ENCODE assay signal across 9 cellular contexts in genomic region chr14:93977790-93978581, GRCh38. TPM values are rescaled to one million over a fixed set of nuclear protein-coding genes. Genes with fewer than 3 reads are reported as not detected.
DNase-seq lines count a peak whose midpoint lies in the region; ATAC-seq and TF ChIP-seq lines count a peak whose summit lies in the region.
"Had no signal": no experiment of that assay in that cellular context is flagged by ENCODE, and none has a peak within 500 bp of the region (broad histone marks: within the 10 kb centered on the region; RNA-seq: fewer than 3 reads in every experiment).

No MANE protein-coding gene starts in this region.

- H2AK9ac ChIP-seq in IMR-90 (replicated peaks; ENCODE audit: low read depth, low read length, poor library complexity): no peak overlapping the region

- no peak overlapping the region for H4K91ac ChIP-seq in IMR-90 (ENCODE audit: insufficient read depth, low read depth, low read length)

- H3K36me3 ChIP-seq in IMR-90 (ENCODE audit: control insufficient read depth, insufficient read depth, low read length) (no peaks in the 10 kb centered on the region), gastrocnemius medialis (no peaks in the 10 kb centered on the region)

- H3K14ac ChIP-seq in IMR-90 (replicated peaks; ENCODE audit: low read depth, low read length): no peak overlapping the region

- H3K4me3 ChIP-seq in IMR-90 (ENCODE audit: insufficient read depth, low read depth, low read length) (no peak overlapping the region), gastrocnemius medialis (no peak overlapping the region)
- H3K4me3 ChIP-seq: SK-N-MC had no signal

- H2AK5ac ChIP-seq in IMR-90 (ENCODE audit: low read depth, low read length): peak overlapping the region; percentile 93; the same call in 1 of the 2 replicates

- H3K27me3 ChIP-seq in IMR-90 (ENCODE audit: control insufficient read depth, insufficient read depth, low read length) (no peaks in the 10 kb centered on the region), gastrocnemius medialis (no peaks in the 10 kb centered on the region)

- TF ChIP-seq CTCF in IMR-90 (conservative IDR thresholded peaks at IDR 0.05; ENCODE audit: low read depth, low read length) (no peak), gastrocnemius medialis (IDR thresholded peaks at IDR 0.05 in 4 of 5, conservative IDR thresholded peaks at IDR 0.05 in 1 of 5) (no peak)

- intact Hi-C loops in IMR-90 (cut with micrococcal nuclease): no loop called here
- intact Hi-C loops in gastrocnemius medialis (cut with DNase I; ENCODE audit: low total_unique reads): no loop called here

- no peak overlapping the region for H3K9ac ChIP-seq in IMR-90 (ENCODE audit: low read depth, low read length)

- no peak for TF ChIP-seq RAD21 in IMR-90 (IDR thresholded peaks at IDR 0.05; ENCODE audit: low read length)

- POLR2A ChIA-PET in IMR-90 (lab: Charles Lee; ENCODE audit: unreplicated experiment): no interaction called here

- H2BK5ac ChIP-seq in IMR-90 (ENCODE audit: low read depth, low read length, poor library complexity, severe bottlenecking): no peak overlapping the region

- peaks cover 2% of the 10 kb centered on the region; the same call in 1 of the 2 replicates for H3K9me3 ChIP-seq in IMR-90 (ENCODE audit: control insufficient read depth, insufficient read depth, low read length)
- no peaks in the 10 kb centered on the region for H3K9me3 ChIP-seq in gastrocnemius medialis

- TF ChIP-seq POLR2A in IMR-90 (IDR thresholded peaks at IDR 0.05; ENCODE audit: low read depth, low read length): no peak
- no peak for TF ChIP-seq POLR2A in gastrocnemius medialis (IDR thresholded peaks at IDR 0.05)

- no TSS peak for BruUV-seq in IMR-90 (replicated peaks; lab: Mats Ljungman, UMichigan)

- H4K8ac ChIP-seq in IMR-90 (ENCODE audit: low read depth in 2 of 2, low read length in 2 of 2): no peak overlapping the region

- peak; percentile 38 for ATAC-seq in GM21390 (IDR thresholded peaks at IDR 0.05; ENCODE audit: unreplicated experiment)
- ATAC-seq in IMR-90 (ENCODE audit: low read depth): no peak
- peak; percentile 88 to 89 for ATAC-seq in activated T-cell treated with anti-CD3 and anti-CD28 coated beads, Interleukin-2, amount 50 U/mL, for 4 hours
- no peak for ATAC-seq in gastrocnemius medialis

- no peak overlapping the region for H3K4me2 ChIP-seq in IMR-90 (ENCODE audit: low read depth, low read length)

- H4K20me1 ChIP-seq in IMR-90 (ENCODE audit: insufficient read depth, low read length): no peaks in the 10 kb centered on the region

- H3K4me3 Mint-ChIP-seq in activated T-cell treated with anti-CD3 and anti-CD28 coated beads, Interleukin-2, amount 50 U/mL, for 4 hours: peak overlapping the region; percentile 19

- no peak overlapping the region for H2BK20ac ChIP-seq in IMR-90 (ENCODE audit: low read depth, low read length)

- CTCF ChIA-PET in IMR-90 (lab: Yijun Ruan, JAX): no interaction called here

- H2BK15ac ChIP-seq in IMR-90 (ENCODE audit: low read depth, low read length): no peak overlapping the region

- no peak overlapping the region for H3K56ac ChIP-seq in IMR-90 (ENCODE audit: extremely low read depth, insufficient read depth, low read length)

- no peak for DNase-seq in IMR-90
- DNase-seq in activated T-cell treated with anti-CD3 and anti-CD28 coated beads, Interleukin-2, amount 50 U/mL, for 4 hours: peak; percentile 64
- no peak for DNase-seq in gastrocnemius medialis
- no peak for DNase-seq in SIG-M5 treated with dmso at 0.1 percent for 504 hours (lab: John Stamatoyannopoulos, UW; ENCODE audit: unreplicated experiment)
- no peak for DNase-seq in NCI-H1092 (lab: John Stamatoyannopoulos, UW)
- no peak for DNase-seq in NCI-H146 treated with DMSO at 0.1 percent for 48 hours (lab: John Stamatoyannopoulos, UW; ENCODE audit: unreplicated experiment)

- no peaks in the 10 kb centered on the region for H3K79me1 ChIP-seq in IMR-90 (ENCODE audit: low read depth in 1 of 2, low read length in 2 of 2)

- H3K4me1 Mint-ChIP-seq in activated T-cell treated with anti-CD3 and anti-CD28 coated beads, Interleukin-2, amount 50 U/mL, for 4 hours (ENCODE audit: low read depth): peaks cover 56% of the 10 kb centered on the region

- no peak overlapping the region for H2BK120ac ChIP-seq in IMR-90 (ENCODE audit: low read depth, low read length)

- WGBS in IMR-90 (ENCODE audit: extremely low coverage in 2 of 2, insufficient read length in 1 of 2), 2 experiments: 90% methylated on average over 5 of the region's 11 CpGs; no CpG with 5 or more reads in 1 of the 2 experiments

- H3K27ac ChIP-seq in IMR-90 (ENCODE audit: insufficient read depth, low read length) (no peak overlapping the region), gastrocnemius medialis (peak overlapping the region; percentile 97 to 100 (median 98))
- H3K27ac ChIP-seq: SK-N-MC had no signal

- H2AFZ ChIP-seq in IMR-90 (replicated peaks; ENCODE audit: low read length, poor library complexity): no peak overlapping the region

- peaks cover 8% of the 10 kb centered on the region for H3K36me3 Mint-ChIP-seq in activated T-cell treated with anti-CD3 and anti-CD28 coated beads, Interleukin-2, amount 50 U/mL, for 4 hours (ENCODE audit: insufficient read depth)

- H3K23ac ChIP-seq in IMR-90 (ENCODE audit: low read depth, low read length): no peak overlapping the region

- no peak overlapping the region for H4K5ac ChIP-seq in IMR-90 (ENCODE audit: low read depth, low read length)

- in situ Hi-C loops in IMR-90 (cut with MboI; ENCODE audit: low sequenced_read_pairs) (no loop called here), gastrocnemius medialis (cut with MboI; ENCODE audit: low sequenced_read_pairs in 4 of 4) (no loop called here)

- peaks cover 8% of the 10 kb centered on the region for H3K27me3 Mint-ChIP-seq in activated T-cell treated with anti-CD3 and anti-CD28 coated beads, Interleukin-2, amount 50 U/mL, for 4 hours (ENCODE audit: low read depth)

- H3K9me3 Mint-ChIP-seq in activated T-cell treated with anti-CD3 and anti-CD28 coated beads, Interleukin-2, amount 50 U/mL, for 4 hours: peaks cover 15% of the 10 kb centered on the region

- no peak overlapping the region for H3K18ac ChIP-seq in IMR-90 (ENCODE audit: low read depth, low read length)

- H3K4me1 ChIP-seq in IMR-90 (ENCODE audit: control insufficient read depth, insufficient read depth, low read length) (peaks cover 18% of the 10 kb centered on the region), gastrocnemius medialis (peaks cover 54 to 55% of the 10 kb centered on the region in 2 donors)

- peaks cover 18% of the 10 kb centered on the region; the same call in 1 of the 2 replicates for H3K9me1 ChIP-seq in IMR-90 (ENCODE audit: insufficient read depth, low read length)

- dilution Hi-C loops in IMR-90 (cut with HindIII; ENCODE audit: low sequenced_read_pairs, unreplicated experiment): no loop called here

- H3K4ac ChIP-seq in IMR-90 (ENCODE audit: low read depth, low read length): no peak overlapping the region

TF ChIP-seq in IMR-90, 13 proteins besides CTCF, POLR2A, EP300 and RAD21 (continues in another document):
- TF ChIP-seq FOS (IDR thresholded peaks at IDR 0.05; ENCODE audit: low read depth, low read length): no peak
- no peak for TF ChIP-seq NFE2L2 (IDR thresholded peaks at IDR 0.05; ENCODE audit: low read depth, low read length)
- no peak for TF ChIP-seq RCOR1 (IDR thresholded peaks at IDR 0.05; ENCODE audit: insufficient replicate concordance, low read length)
- no peak for TF ChIP-seq USF2 (IDR thresholded peaks at IDR 0.05; ENCODE audit: low read depth, low read length)
- TF ChIP-seq RFX5 (IDR thresholded peaks at IDR 0.05; ENCODE audit: low read depth, low read length): no peak
- no peak for TF ChIP-seq MAFK (IDR thresholded peaks at IDR 0.05; ENCODE audit: low read depth, low read length)

RNA-seq across cellular contexts. Expression of gene ASB2, which starts 1.6 kb away (rescaled TPM):
- total RNA-seq in IMR-90 (2012; rRNA removed) (0.54 and 0.83 TPM in 2 replicates), gastrocnemius medialis (100 to 1,000 TPM; 335 to 819 (median 539) TPM)
- polyA plus RNA-seq in IMR-90 (2012; rRNA removed): 0.77 and 0.98 TPM in 2 replicates
- polyA plus RNA-seq in IMR-90 (2012; cell fraction: cytosol; rRNA removed): 0.42 and 0.78 TPM in 2 replicates
- polyA plus RNA-seq in IMR-90 (2012; cell fraction: nucleus; rRNA removed; ENCODE audit: low replicate concordance): 1.3 and 3.4 TPM in 2 replicates
- total RNA-seq in activated T-cell treated with anti-CD3 and anti-CD28 coated beads, Interleukin-2, amount 50 U/mL, for 4 hours: 1 to 10 TPM; 8.2 to 9.9 (median 9.8) TPM

RNA-seq across cellular contexts. Expression of gene CCDC197, which starts 19.1 kb away (rescaled TPM):
- not detected in 2 replicates for total RNA-seq in IMR-90 (2012; rRNA removed)
- not detected in 2 replicates for polyA plus RNA-seq in IMR-90 (2012; rRNA removed)
- not detected in 2 replicates for polyA plus RNA-seq in IMR-90 (2012; cell fraction: cytosol; rRNA removed)
- not detected in 2 replicates for polyA plus RNA-seq in IMR-90 (2012; cell fraction: nucleus; rRNA removed; ENCODE audit: low replicate concordance)
- total RNA-seq in activated T-cell treated with anti-CD3 and anti-CD28 coated beads, Interleukin-2, amount 50 U/mL, for 4 hours: under 1 TPM in 1 of 3 donors, not detected in 2; 0.35 TPM
- under 1 TPM in 2 of 4 donors, not detected in 2; 0.56 to 0.61 TPM for total RNA-seq in gastrocnemius medialis
- total RNA-seq: mononuclear cell had no signal

RNA-seq across cellular contexts. Expression of gene OTUB2, which starts 48.2 kb away (rescaled TPM):
- total RNA-seq in IMR-90 (2012; rRNA removed) (2.2 and 2.5 TPM in 2 replicates), gastrocnemius medialis (under 1 TPM in 1 of 4 donors, not detected in 3; 0.11 TPM)
- 1.0 and 1.1 TPM in 2 replicates for polyA plus RNA-seq in IMR-90 (2012; rRNA removed)
- 0.50 and 0.87 TPM in 2 replicates for polyA plus RNA-seq in IMR-90 (2012; cell fraction: cytosol; rRNA removed)
- polyA plus RNA-seq in IMR-90 (2012; cell fraction: nucleus; rRNA removed; ENCODE audit: low replicate concordance): 0.95 and 1.3 TPM in 2 replicates
- under 1 TPM; 0.50 to 0.54 (median 0.53) TPM for total RNA-seq in activated T-cell treated with anti-CD3 and anti-CD28 coated beads, Interleukin-2, amount 50 U/mL, for 4 hours

RNA-seq across cellular contexts. Expression of gene FAM181A, which starts 50.8 kb away (rescaled TPM):
- total RNA-seq in IMR-90 (2012; rRNA removed) (not detected in 2 replicates), gastrocnemius medialis (not detected)
- not detected in 2 replicates for polyA plus RNA-seq in IMR-90 (2012; rRNA removed)
- not detected in 2 replicates for polyA plus RNA-seq in IMR-90 (2012; cell fraction: cytosol; rRNA removed)
- polyA plus RNA-seq in IMR-90 (2012; cell fraction: nucleus; rRNA removed; ENCODE audit: low replicate concordance): not detected in 2 replicates
- total RNA-seq in activated T-cell treated with anti-CD3 and anti-CD28 coated beads, Interleukin-2, amount 50 U/mL, for 4 hours: not detected
- total RNA-seq: mononuclear cell had no signal

Comparison
In these comparisons a context has a peak if more than half of its experiments do, and no peak if none do; other contexts are left out.
1. ATAC-seq: peak in GM21390 (single experiment) and activated T-cell treated with anti-CD3 and anti-CD28 coated beads, Interleukin-2, amount 50 U/mL, for 4 hours (2 of 2); none in IMR-90 (single experiment) and gastrocnemius medialis (0 of 2).
2. RNA of gene ASB2, which starts 1.6 kb away (total RNA-seq): 335 to 819 TPM in gastrocnemius medialis; 8.2 to 9.9 TPM in activated T-cell treated with anti-CD3 and anti-CD28 coated beads, Interleukin-2, amount 50 U/mL, for 4 hours and 0.54 to 0.83 TPM in IMR-90; every median in the first group is over 10 times any median in the second.